ENCODE assay signal across 5 cellular contexts in the genomic region with DNA sequence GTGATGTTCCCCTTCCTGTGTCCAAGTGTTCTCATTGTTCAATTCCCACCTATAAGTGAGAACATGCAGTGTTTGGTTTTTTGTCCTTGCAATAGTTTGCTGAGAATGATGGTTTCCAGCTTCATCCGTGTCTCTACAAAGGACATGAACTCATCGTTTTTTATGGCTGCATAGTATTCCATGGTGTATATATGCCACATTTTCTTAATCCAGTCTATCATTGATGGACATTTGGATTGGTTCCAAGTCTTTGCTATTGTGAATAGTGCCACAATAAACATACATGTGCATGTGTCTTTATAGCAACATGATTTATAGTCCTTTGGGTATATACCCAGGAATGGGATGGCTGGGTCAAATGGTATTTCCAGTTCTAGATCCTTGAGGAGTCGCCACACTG. TPM values are rescaled to one million over a fixed set of nuclear protein-coding genes. Genes with fewer than 3 reads are reported as not detected.
"Had no signal": no experiment of that assay in that cellular context is flagged by ENCODE, and none has a peak within 500 bp of the region (broad histone marks: within the 10 kb centered on the region; RNA-seq: fewer than 3 reads in every experiment).

No MANE protein-coding gene starts in this region.

RNA-seq across cellular contexts. Expression of gene OR4D9, which starts 32.4 kb away (rescaled TPM):
- total RNA-seq: HepG2, HT-29, HT1080, IMR-90 had no signal
- polyA plus RNA-seq: HepG2, IgD-negative memory B cell, IMR-90 had no signal

RNA-seq across cellular contexts. Expression of gene OR4D11, which starts 40.3 kb away (rescaled TPM):
- total RNA-seq: HepG2, HT-29, HT1080, IMR-90 had no signal
- polyA plus RNA-seq: HepG2, IgD-negative memory B cell, IMR-90 had no signal
